Comparison of ENCODE assay signal across 9 cellular contexts in genomic region chr13:46622918-46623256, GRCh38.
DNase-seq lines count a peak whose midpoint lies in the region; ATAC-seq and TF ChIP-seq lines count a peak whose summit lies in the region.
"Had no signal": no experiment of that assay in that cellular context is flagged by ENCODE, and none has a peak within 500 bp of the region (broad histone marks: within the 10 kb centered on the region; RNA-seq: fewer than 3 reads in every experiment).

No MANE protein-coding gene starts in this region.

- no peaks in the 10 kb centered on the region for H3K36me3 Mint-ChIP-seq in mesothelial cell of epicardium
- peaks cover 0 to 3% (median 0%) of the 10 kb centered on the region in 3 donors for H3K36me3 Mint-ChIP-seq in CD8-positive, alpha-beta memory T cell
- no peaks in the 10 kb centered on the region for H3K36me3 Mint-ChIP-seq in activated T-cell treated with anti-CD3 and anti-CD28 coated beads, Interleukin-2, amount 50 U/mL, for 4 hours (ENCODE audit: insufficient read depth)

- H3K27ac Mint-ChIP-seq in mesothelial cell of epicardium: peak overlapping the region; percentile 37
- peak overlapping the region in 1 of 8 donors; percentile 4 for H3K27ac Mint-ChIP-seq in CD8-positive, alpha-beta memory T cell

- H3K36me3 ChIP-seq in breast epithelium: no peaks in the 10 kb centered on the region
- no peaks in the 10 kb centered on the region for H3K36me3 ChIP-seq in CD8-positive, alpha-beta memory T cell (ENCODE audit: insufficient read depth, low read length)

- no peak for ATAC-seq in GM21619 (IDR thresholded peaks at IDR 0.05; ENCODE audit: unreplicated experiment)
- ATAC-seq in activated T-cell treated with anti-CD3 and anti-CD28 coated beads, Interleukin-2, amount 50 U/mL, for 4 hours: no peak

- H3K4me1 ChIP-seq in breast epithelium: no peaks in the 10 kb centered on the region
- H3K4me1 ChIP-seq in CD8-positive, alpha-beta memory T cell (ENCODE audit: insufficient read depth, low read length): peaks cover 17% of the 10 kb centered on the region

- H3K4me1 Mint-ChIP-seq in mesothelial cell of epicardium: peaks cover 42% of the 10 kb centered on the region
- peaks cover 57 to 89% (median 87%) of the 10 kb centered on the region in 3 donors for H3K4me1 Mint-ChIP-seq in CD8-positive, alpha-beta memory T cell
- peaks cover 76% of the 10 kb centered on the region for H3K4me1 Mint-ChIP-seq in activated T-cell treated with anti-CD3 and anti-CD28 coated beads, Interleukin-2, amount 50 U/mL, for 4 hours (ENCODE audit: low read depth)

- DNase-seq in AG08396 (ENCODE audit: low spot score): peak; percentile 61
- DNase-seq in NCI-H1105 (lab: John Stamatoyannopoulos, UW): peak; percentile 60
- peak in 1 of 2 donors; percentile 39 for DNase-seq in breast epithelium (ENCODE audit: low spot score in 2 of 2)
- no peak for DNase-seq in mesothelial cell of epicardium (ENCODE audit: low spot score in 2 of 2, unreplicated experiment in 2 of 2)
- DNase-seq in CD8-positive, alpha-beta memory T cell: no peak
- DNase-seq in activated T-cell treated with anti-CD3 and anti-CD28 coated beads, Interleukin-2, amount 50 U/mL, for 4 hours: no peak
- no peak for DNase-seq in iPS-NIHi7 (ENCODE audit: extremely low spot score)
- DNase-seq: stimulated activated CD4-positive, alpha-beta T cell treated with anti-CD3 and anti-CD28 coated beads, Interleukin-12 subunit alpha, Interleukin-12 subunit beta, amount 100 ng/mL, for 4 hours had no signal

- H3K27ac ChIP-seq in breast epithelium: peak overlapping the region; percentile 10 to 27
- H3K27ac ChIP-seq in CD8-positive, alpha-beta memory T cell (ENCODE audit: low read depth, low read length): no peak overlapping the region

- H3K9me3 ChIP-seq in breast epithelium: no peaks in the 10 kb centered on the region
- no peaks in the 10 kb centered on the region for H3K9me3 ChIP-seq in CD8-positive, alpha-beta memory T cell (ENCODE audit: low read length)

- POLR2A ChIA-PET in CD8-positive, alpha-beta memory T cell (lab: Charles Lee): no interaction called here

- CTCF ChIA-PET in CD8-positive, alpha-beta memory T cell (lab: Charles Lee): interaction anchor here (1.3 kb wide), 1 partner anchor 71 kb away, joined by 4 read pairs; no protein-coding TSS in a partner anchor

- H3K4me3 ChIP-seq in breast epithelium: no peak overlapping the region
- no peak overlapping the region for H3K4me3 ChIP-seq in CD8-positive, alpha-beta memory T cell (ENCODE audit: low read length)

- no peaks in the 10 kb centered on the region for H3K27me3 Mint-ChIP-seq in mesothelial cell of epicardium (ENCODE audit: low read depth)
- no peaks in the 10 kb centered on the region for H3K27me3 Mint-ChIP-seq in CD8-positive, alpha-beta memory T cell
- no peaks in the 10 kb centered on the region for H3K27me3 Mint-ChIP-seq in activated T-cell treated with anti-CD3 and anti-CD28 coated beads, Interleukin-2, amount 50 U/mL, for 4 hours (ENCODE audit: low read depth)

- no peaks in the 10 kb centered on the region for H3K27me3 ChIP-seq in breast epithelium
- no peaks in the 10 kb centered on the region for H3K27me3 ChIP-seq in CD8-positive, alpha-beta memory T cell (ENCODE audit: insufficient read depth, low read length, poor library complexity, severe bottlenecking)

- H3K4me3 Mint-ChIP-seq in mesothelial cell of epicardium: no peak overlapping the region
- no peak overlapping the region for H3K4me3 Mint-ChIP-seq in CD8-positive, alpha-beta memory T cell
- H3K4me3 Mint-ChIP-seq in activated T-cell treated with anti-CD3 and anti-CD28 coated beads, Interleukin-2, amount 50 U/mL, for 4 hours: no peak overlapping the region

- TF ChIP-seq CTCF in breast epithelium (IDR thresholded peaks at IDR 0.05): no peak
- no peak for TF ChIP-seq CTCF in mesothelial cell of epicardium (IDR thresholded peaks at IDR 0.05; ENCODE audit: unreplicated experiment)

- intact Hi-C loops in breast epithelium (cut with DNase I; ENCODE audit: low total_unique reads): no loop called here

- H3K9me3 Mint-ChIP-seq in mesothelial cell of epicardium: no peaks in the 10 kb centered on the region
- no peaks in the 10 kb centered on the region for H3K9me3 Mint-ChIP-seq in CD8-positive, alpha-beta memory T cell
- H3K9me3 Mint-ChIP-seq in activated T-cell treated with anti-CD3 and anti-CD28 coated beads, Interleukin-2, amount 50 U/mL, for 4 hours: no peaks in the 10 kb centered on the region

- no peak for TF ChIP-seq POLR2A in breast epithelium (IDR thresholded peaks at IDR 0.05)

Comparison
In these comparisons a context has a peak if more than half of its experiments do, and no peak if none do; other contexts are left out.
1. DNase-seq: peak in AG08396 (single experiment) and NCI-H1105 (single experiment); none in mesothelial cell of epicardium (0 of 2), CD8-positive, alpha-beta memory T cell (0 of 5), activated T-cell treated with anti-CD3 and anti-CD28 coated beads, Interleukin-2, amount 50 U/mL, for 4 hours (single experiment) and iPS-NIHi7 (single experiment).